Comparison of ENCODE assay signal across 8 cellular contexts in genomic region chr21:33587792-33588484, GRCh38. TPM values are rescaled to one million over a fixed set of nuclear protein-coding genes. Genes with fewer than 3 reads are reported as not detected.
DNase-seq lines count a peak whose midpoint lies in the region; ATAC-seq, FAIRE-seq and TF ChIP-seq lines count a peak whose summit lies in the region.

No MANE protein-coding gene starts in this region.

- peaks cover 11% of the 10 kb centered on the region for H3K4me1 ChIP-seq in astrocyte (ENCODE audit: insufficient read depth, low read length)
- H3K4me1 ChIP-seq in rectal smooth muscle tissue (ENCODE audit: control insufficient read depth, insufficient read depth, low read length) = no peaks in the 10 kb centered on the region

- H3K27ac ChIP-seq in astrocyte (ENCODE audit: low read depth, low read length) (peak overlapping the region; percentile 86), rectal smooth muscle tissue (ENCODE audit: low read depth, low read length) (peak overlapping the region; percentile 68)

- peak overlapping the region; percentile 66 for H3K27ac Mint-ChIP-seq in astrocyte (ENCODE audit: unreplicated experiment)

- no peaks in the 10 kb centered on the region for H3K9me3 Mint-ChIP-seq in astrocyte (ENCODE audit: unreplicated experiment)

- ATAC-seq in HG02798 (IDR thresholded peaks at IDR 0.05; ENCODE audit: poor library complexity, unreplicated experiment) = peak; percentile 34

- H3K36me3 ChIP-seq in astrocyte (ENCODE audit: insufficient read depth, low read length) = peaks cover 15% of the 10 kb centered on the region
- no peaks in the 10 kb centered on the region for H3K36me3 ChIP-seq in rectal smooth muscle tissue (ENCODE audit: control insufficient read depth, insufficient read depth, low read length)

- H3K9me3 ChIP-seq in astrocyte (ENCODE audit: insufficient read depth, low read depth, low read length) = no peaks in the 10 kb centered on the region

- peak overlapping the region; percentile 88 for H3K4me3 Mint-ChIP-seq in astrocyte (ENCODE audit: unreplicated experiment)

- no peak for FAIRE-seq in astrocyte (lab: Jason Lieb, UNC)

- H3K4me3 ChIP-seq in GM12864 (ENCODE audit: low read depth, low read length) (peak overlapping the region; percentile 86), astrocyte (ENCODE audit: insufficient read depth, low read depth, low read length) (peak overlapping the region; percentile 77), rectal smooth muscle tissue (ENCODE audit: low read length) (peak overlapping the region; percentile 95)

- no peak for TF ChIP-seq CTCF in GM12864 (IDR thresholded peaks at IDR 0.05; ENCODE audit: low read depth, low read length, missing control alignments)
- TF ChIP-seq CTCF in astrocyte (IDR thresholded peaks at IDR 0.05; ENCODE audit: insufficient read depth, low read depth, low read length) = no peak

- H4K20me1 ChIP-seq in astrocyte (ENCODE audit: insufficient read depth, low read length) = no peaks in the 10 kb centered on the region

- H3K9ac ChIP-seq in astrocyte (ENCODE audit: low read length) (peak overlapping the region; percentile 90), rectal smooth muscle tissue (ENCODE audit: low read length) (peak overlapping the region; percentile 56)

- H3K79me2 ChIP-seq in astrocyte (ENCODE audit: insufficient read depth, low read length) = peaks cover 34% of the 10 kb centered on the region

- H2AFZ ChIP-seq in astrocyte (ENCODE audit: low read depth, low read length) = peak overlapping the region; percentile 67

- H3K27me3 Mint-ChIP-seq in astrocyte (ENCODE audit: low read depth, unreplicated experiment) = no peaks in the 10 kb centered on the region

- peaks cover 4% of the 10 kb centered on the region for H3K4me1 Mint-ChIP-seq in astrocyte (ENCODE audit: low read depth, unreplicated experiment)

- peak overlapping the region; percentile 94 for H3K4me2 ChIP-seq in astrocyte (ENCODE audit: low read length)

- no peaks in the 10 kb centered on the region for H3K27me3 ChIP-seq in astrocyte (ENCODE audit: insufficient read depth, low read length)
- H3K27me3 ChIP-seq in rectal smooth muscle tissue (ENCODE audit: control insufficient read depth, insufficient read depth, low read length) = no peaks in the 10 kb centered on the region

- H3K36me3 Mint-ChIP-seq in astrocyte (ENCODE audit: low read depth, unreplicated experiment) = peaks cover 2% of the 10 kb centered on the region

- DNase-seq in Ammon's horn (ENCODE audit: low spot score) = peak; percentile 33
- DNase-seq in GM12864 (ENCODE audit: low read depth) = no peak
- peak; percentile 20 for DNase-seq in NCI-H2171 (lab: John Stamatoyannopoulos, UW)
- DNase-seq in astrocyte (ENCODE audit: low read depth) = peak; percentile 7
- DNase-seq in hepatic stellate cell (ENCODE audit: low spot score) = peak; percentile 42
- no peak for DNase-seq in SHP77 treated with DMSO at 0.1 percent for 48 hours (lab: John Stamatoyannopoulos, UW)

RNA-seq across cellular contexts. Expression of gene DONSON, which starts 0.5 kb away (rescaled TPM):
- total RNA-seq in astrocyte = 11.7 and 13.7 TPM in 2 replicates

RNA-seq across cellular contexts. Expression of gene SON, which starts 45.1 kb away (rescaled TPM):
- total RNA-seq in astrocyte = 263 and 290 TPM in 2 replicates

RNA-seq across cellular contexts. Expression of gene GART, which starts 46.0 kb away (rescaled TPM):
- 95.4 and 99.5 TPM in 2 replicates for total RNA-seq in astrocyte

RNA-seq across cellular contexts. Expression of gene CRYZL1, which starts 53.6 kb away (rescaled TPM):
- total RNA-seq in astrocyte = 30.7 and 31.8 TPM in 2 replicates

RNA-seq across cellular contexts. Expression of gene ITSN1, which starts 54.4 kb away (rescaled TPM):
- total RNA-seq in astrocyte = 61.6 and 77.3 TPM in 2 replicates

Comparison
In these comparisons a context has a peak if more than half of its experiments do, and no peak if none do; other contexts are left out.
1. DNase-seq: peak in Ammon's horn (single experiment), NCI-H2171 (single experiment), astrocyte (single experiment) and hepatic stellate cell (single experiment); none in GM12864 (single experiment) and SHP77 treated with DMSO at 0.1 percent for 48 hours (single experiment).
2. Peak in every context shown above with its lines, with median percentiles within 50 percentile points of each other: H3K4me3 ChIP-seq.